1 cellular context compared by ENCODE assay signal in the genomic region with DNA sequence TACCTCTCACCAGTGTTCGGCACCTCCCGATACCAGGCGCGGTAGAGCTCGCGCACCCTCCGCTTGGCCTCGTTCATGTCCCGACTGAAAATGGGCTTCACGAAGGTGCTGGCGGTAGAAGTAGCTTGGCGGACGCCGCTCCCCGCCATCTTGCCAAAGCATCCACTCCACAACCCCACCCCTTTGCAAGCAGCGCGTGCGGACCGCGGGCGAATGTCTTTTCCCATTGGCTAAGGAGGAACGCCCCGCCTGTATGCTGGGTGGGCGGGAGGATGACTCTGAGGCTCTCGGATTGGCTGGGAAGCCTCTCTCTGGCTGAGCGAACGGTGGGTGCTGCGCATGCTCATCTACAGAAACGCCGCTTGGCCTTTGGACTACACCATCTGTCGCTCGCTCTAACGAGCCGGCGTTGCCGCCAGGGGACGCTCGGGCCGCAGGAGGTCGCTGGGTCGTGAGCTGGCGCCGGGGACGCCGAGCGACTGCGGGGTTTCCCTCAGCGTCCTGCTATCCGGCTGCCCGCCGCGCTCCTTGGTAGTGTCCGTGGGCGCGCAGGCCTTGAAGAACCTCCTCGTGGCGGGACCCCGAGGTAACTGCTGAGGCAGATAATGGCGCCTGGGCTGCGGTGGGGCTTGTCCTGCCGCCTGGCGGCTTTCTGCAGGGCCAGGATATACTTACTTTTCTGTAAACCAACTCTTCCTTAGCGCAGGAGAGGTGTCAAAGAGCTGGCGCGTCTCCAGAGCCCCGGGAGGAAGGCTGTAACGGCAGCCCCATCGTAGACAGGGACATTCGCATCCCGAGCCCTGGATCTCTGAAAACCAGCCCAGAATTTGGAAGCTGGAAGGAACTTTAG.
TF ChIP-seq lines count a peak whose summit lies in the region.

A gene (minus strand): TSS at position 177 of the 850 bp plus-strand sequence. CDS start 28 bp downstream, at position 149.

TF ChIP-seq in GM12878, 131 proteins besides CTCF, POLR2A, EP300 and RAD21 (continued from another document and continues in another):
- TF ChIP-seq, protein P1, sequence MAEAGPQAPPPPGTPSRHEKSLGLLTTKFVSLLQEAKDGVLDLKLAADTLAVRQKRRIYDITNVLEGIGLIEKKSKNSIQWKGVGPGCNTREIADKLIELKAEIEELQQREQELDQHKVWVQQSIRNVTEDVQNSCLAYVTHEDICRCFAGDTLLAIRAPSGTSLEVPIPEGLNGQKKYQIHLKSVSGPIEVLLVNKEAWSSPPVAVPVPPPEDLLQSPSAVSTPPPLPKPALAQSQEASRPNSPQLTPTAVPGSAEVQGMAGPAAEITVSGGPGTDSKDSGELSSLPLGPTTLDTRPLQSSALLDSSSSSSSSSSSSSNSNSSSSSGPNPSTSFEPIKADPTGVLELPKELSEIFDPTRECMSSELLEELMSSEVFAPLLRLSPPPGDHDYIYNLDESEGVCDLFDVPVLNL (IDR thresholded peaks at IDR 0.05; ENCODE audit: low read depth, low read length): no peak
- TF ChIP-seq KLF5 (IDR thresholded peaks at IDR 0.05; ENCODE audit: partially characterized antibody): no peak
- peak; percentile 19; the same call in 1 of the 2 replicates for TF ChIP-seq LARP7 (IDR thresholded peaks at IDR 0.05)
- no peak for TF ChIP-seq RCOR1 (conservative IDR thresholded peaks at IDR 0.05; ENCODE audit: low read depth, low read length)
- no peak for TF ChIP-seq RAD51 (IDR thresholded peaks at IDR 0.05)
- TF ChIP-seq ESRRA (IDR thresholded peaks at IDR 0.05; ENCODE audit: low read length): peak; percentile 8; the same call in 1 of the 2 replicates
- TF ChIP-seq ZNF217 (IDR thresholded peaks at IDR 0.05): no peak
- TF ChIP-seq BMI1 (IDR thresholded peaks at IDR 0.05; ENCODE audit: borderline replicate concordance): no peak
- TF ChIP-seq MXI1 (IDR thresholded peaks at IDR 0.05; ENCODE audit: low read depth, low read length): peak; percentile 85
- no peak for TF ChIP-seq ZNF274 (IDR thresholded peaks at IDR 0.05; ENCODE audit: insufficient read depth, insufficient read length)
- peak; percentile 57 for TF ChIP-seq RUNX3 (IDR thresholded peaks at IDR 0.05; ENCODE audit: low read length)
- TF ChIP-seq, protein P2, sequence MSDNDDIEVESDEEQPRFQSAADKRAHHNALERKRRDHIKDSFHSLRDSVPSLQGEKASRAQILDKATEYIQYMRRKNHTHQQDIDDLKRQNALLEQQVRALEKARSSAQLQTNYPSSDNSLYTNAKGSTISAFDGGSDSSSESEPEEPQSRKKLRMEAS (IDR thresholded peaks at IDR 0.05; ENCODE audit: low read depth, low read length): peak; percentile 79
- no peak for TF ChIP-seq WRNIP1 (IDR thresholded peaks at IDR 0.05; ENCODE audit: borderline replicate concordance, low read depth, low read length)
- TF ChIP-seq TBL1XR1 (IDR thresholded peaks at IDR 0.05; ENCODE audit: low read depth, low read length): peak; percentile 57
- TF ChIP-seq CEBPB (IDR thresholded peaks at IDR 0.05; ENCODE audit: borderline replicate concordance in 1 of 2, low read depth in 2 of 2, low read length in 2 of 2): no peak
- TF ChIP-seq RBBP5 (conservative IDR thresholded peaks at IDR 0.05): no peak
- no peak for TF ChIP-seq GABPA (IDR thresholded peaks at IDR 0.05; ENCODE audit: low read depth)
- no peak; the same call in 1 of the 2 replicates for TF ChIP-seq CREM (IDR thresholded peaks at IDR 0.05; ENCODE audit: low read depth)
- no peak for TF ChIP-seq NFXL1 (IDR thresholded peaks at IDR 0.05; ENCODE audit: borderline replicate concordance)
- TF ChIP-seq, protein P3, sequence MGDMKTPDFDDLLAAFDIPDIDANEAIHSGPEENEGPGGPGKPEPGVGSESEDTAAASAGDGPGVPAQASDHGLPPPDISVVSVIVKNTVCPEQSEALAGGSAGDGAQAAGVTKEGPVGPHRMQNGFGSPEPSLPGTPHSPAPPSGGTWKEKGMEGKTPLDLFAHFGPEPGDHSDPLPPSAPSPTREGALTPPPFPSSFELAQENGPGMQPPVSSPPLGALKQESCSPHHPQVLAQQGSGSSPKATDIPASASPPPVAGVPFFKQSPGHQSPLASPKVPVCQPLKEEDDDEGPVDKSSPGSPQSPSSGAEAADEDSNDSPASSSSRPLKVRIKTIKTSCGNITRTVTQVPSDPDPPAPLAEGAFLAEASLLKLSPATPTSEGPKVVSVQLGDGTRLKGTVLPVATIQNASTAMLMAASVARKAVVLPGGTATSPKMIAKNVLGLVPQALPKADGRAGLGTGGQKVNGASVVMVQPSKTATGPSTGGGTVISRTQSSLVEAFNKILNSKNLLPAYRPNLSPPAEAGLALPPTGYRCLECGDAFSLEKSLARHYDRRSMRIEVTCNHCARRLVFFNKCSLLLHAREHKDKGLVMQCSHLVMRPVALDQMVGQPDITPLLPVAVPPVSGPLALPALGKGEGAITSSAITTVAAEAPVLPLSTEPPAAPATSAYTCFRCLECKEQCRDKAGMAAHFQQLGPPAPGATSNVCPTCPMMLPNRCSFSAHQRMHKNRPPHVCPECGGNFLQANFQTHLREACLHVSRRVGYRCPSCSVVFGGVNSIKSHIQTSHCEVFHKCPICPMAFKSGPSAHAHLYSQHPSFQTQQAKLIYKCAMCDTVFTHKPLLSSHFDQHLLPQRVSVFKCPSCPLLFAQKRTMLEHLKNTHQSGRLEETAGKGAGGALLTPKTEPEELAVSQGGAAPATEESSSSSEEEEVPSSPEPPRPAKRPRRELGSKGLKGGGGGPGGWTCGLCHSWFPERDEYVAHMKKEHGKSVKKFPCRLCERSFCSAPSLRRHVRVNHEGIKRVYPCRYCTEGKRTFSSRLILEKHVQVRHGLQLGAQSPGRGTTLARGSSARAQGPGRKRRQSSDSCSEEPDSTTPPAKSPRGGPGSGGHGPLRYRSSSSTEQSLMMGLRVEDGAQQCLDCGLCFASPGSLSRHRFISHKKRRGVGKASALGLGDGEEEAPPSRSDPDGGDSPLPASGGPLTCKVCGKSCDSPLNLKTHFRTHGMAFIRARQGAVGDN (IDR thresholded peaks at IDR 0.05): peak; percentile 89
- TF ChIP-seq ZBED1 (IDR thresholded peaks at IDR 0.05; ENCODE audit: borderline replicate concordance): no peak
- no peak; the same call in none of the 2 replicates for TF ChIP-seq PML (IDR thresholded peaks at IDR 0.05; ENCODE audit: low read length)
- TF ChIP-seq, protein P4, sequence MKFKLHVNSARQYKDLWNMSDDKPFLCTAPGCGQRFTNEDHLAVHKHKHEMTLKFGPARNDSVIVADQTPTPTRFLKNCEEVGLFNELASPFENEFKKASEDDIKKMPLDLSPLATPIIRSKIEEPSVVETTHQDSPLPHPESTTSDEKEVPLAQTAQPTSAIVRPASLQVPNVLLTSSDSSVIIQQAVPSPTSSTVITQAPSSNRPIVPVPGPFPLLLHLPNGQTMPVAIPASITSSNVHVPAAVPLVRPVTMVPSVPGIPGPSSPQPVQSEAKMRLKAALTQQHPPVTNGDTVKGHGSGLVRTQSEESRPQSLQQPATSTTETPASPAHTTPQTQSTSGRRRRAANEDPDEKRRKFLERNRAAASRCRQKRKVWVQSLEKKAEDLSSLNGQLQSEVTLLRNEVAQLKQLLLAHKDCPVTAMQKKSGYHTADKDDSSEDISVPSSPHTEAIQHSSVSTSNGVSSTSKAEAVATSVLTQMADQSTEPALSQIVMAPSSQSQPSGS (IDR thresholded peaks at IDR 0.05; ENCODE audit: low read length): no peak
- no peak for TF ChIP-seq HDAC2 (IDR thresholded peaks at IDR 0.05)
- TF ChIP-seq HCFC1 (IDR thresholded peaks at IDR 0.05; ENCODE audit: low read length): peak; percentile 26; the same call in 1 of the 2 replicates
- peak; percentile 62; the same call in 1 of the 2 replicates for TF ChIP-seq CHD2 (IDR thresholded peaks at IDR 0.05; ENCODE audit: borderline replicate concordance, low read depth, low read length)
- TF ChIP-seq CBX5 (IDR thresholded peaks at IDR 0.05; ENCODE audit: low read depth): no peak
- peak; percentile 21; the same call in 1 of the 2 replicates for TF ChIP-seq ZNF24 (IDR thresholded peaks at IDR 0.05)
- TF ChIP-seq POU2F2 (IDR thresholded peaks at IDR 0.05; ENCODE audit: borderline replicate concordance, low read depth, low read length): peak; percentile 50; the same call in 1 of the 3 replicates
- TF ChIP-seq FOXM1 (IDR thresholded peaks at IDR 0.05; ENCODE audit: low read depth, low read length): no peak
- no peak for TF ChIP-seq SREBF2 (IDR thresholded peaks at IDR 0.05; ENCODE audit: low read length)
- TF ChIP-seq POLR2AphosphoS5 (IDR thresholded peaks at IDR 0.05; ENCODE audit: low read length): peak; percentile 94
- TF ChIP-seq, protein P5, sequence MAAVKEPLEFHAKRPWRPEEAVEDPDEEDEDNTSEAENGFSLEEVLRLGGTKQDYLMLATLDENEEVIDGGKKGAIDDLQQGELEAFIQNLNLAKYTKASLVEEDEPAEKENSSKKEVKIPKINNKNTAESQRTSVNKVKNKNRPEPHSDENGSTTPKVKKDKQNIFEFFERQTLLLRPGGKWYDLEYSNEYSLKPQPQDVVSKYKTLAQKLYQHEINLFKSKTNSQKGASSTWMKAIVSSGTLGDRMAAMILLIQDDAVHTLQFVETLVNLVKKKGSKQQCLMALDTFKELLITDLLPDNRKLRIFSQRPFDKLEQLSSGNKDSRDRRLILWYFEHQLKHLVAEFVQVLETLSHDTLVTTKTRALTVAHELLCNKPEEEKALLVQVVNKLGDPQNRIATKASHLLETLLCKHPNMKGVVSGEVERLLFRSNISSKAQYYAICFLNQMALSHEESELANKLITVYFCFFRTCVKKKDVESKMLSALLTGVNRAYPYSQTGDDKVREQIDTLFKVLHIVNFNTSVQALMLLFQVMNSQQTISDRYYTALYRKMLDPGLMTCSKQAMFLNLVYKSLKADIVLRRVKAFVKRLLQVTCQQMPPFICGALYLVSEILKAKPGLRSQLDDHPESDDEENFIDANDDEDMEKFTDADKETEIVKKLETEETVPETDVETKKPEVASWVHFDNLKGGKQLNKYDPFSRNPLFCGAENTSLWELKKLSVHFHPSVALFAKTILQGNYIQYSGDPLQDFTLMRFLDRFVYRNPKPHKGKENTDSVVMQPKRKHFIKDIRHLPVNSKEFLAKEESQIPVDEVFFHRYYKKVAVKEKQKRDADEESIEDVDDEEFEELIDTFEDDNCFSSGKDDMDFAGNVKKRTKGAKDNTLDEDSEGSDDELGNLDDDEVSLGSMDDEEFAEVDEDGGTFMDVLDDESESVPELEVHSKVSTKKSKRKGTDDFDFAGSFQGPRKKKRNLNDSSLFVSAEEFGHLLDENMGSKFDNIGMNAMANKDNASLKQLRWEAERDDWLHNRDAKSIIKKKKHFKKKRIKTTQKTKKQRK (IDR thresholded peaks at IDR 0.05; ENCODE audit: low read depth, low read length): no peak
- peak; percentile 85 for TF ChIP-seq RELA (IDR thresholded peaks at IDR 0.05; ENCODE audit: borderline replicate concordance, partially characterized antibody)
- TF ChIP-seq, protein P6, sequence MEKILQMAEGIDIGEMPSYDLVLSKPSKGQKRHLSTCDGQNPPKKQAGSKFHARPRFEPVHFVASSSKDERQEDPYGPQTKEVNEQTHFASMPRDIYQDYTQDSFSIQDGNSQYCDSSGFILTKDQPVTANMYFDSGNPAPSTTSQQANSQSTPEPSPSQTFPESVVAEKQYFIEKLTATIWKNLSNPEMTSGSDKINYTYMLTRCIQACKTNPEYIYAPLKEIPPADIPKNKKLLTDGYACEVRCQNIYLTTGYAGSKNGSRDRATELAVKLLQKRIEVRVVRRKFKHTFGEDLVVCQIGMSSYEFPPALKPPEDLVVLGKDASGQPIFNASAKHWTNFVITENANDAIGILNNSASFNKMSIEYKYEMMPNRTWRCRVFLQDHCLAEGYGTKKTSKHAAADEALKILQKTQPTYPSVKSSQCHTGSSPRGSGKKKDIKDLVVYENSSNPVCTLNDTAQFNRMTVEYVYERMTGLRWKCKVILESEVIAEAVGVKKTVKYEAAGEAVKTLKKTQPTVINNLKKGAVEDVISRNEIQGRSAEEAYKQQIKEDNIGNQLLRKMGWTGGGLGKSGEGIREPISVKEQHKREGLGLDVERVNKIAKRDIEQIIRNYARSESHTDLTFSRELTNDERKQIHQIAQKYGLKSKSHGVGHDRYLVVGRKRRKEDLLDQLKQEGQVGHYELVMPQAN (conservative IDR thresholded peaks at IDR 0.05): peak; percentile 68
- no peak for TF ChIP-seq STAT3 (IDR thresholded peaks at IDR 0.05; ENCODE audit: low read depth, low read length)
- TF ChIP-seq TCF12 (IDR thresholded peaks at IDR 0.05; ENCODE audit: low read depth, low read length): peak; percentile 92
- no peak for TF ChIP-seq PAX8 (IDR thresholded peaks at IDR 0.05)
- TF ChIP-seq SIN3A (IDR thresholded peaks at IDR 0.05; ENCODE audit: low read depth, low read length): peak; percentile 53
- TF ChIP-seq NR2F1 (conservative IDR thresholded peaks at IDR 0.05): peak; percentile 98
- peak; percentile 93 for TF ChIP-seq TCF3 (IDR thresholded peaks at IDR 0.05; ENCODE audit: borderline replicate concordance, insufficient read depth, low read depth, low read length)
- TF ChIP-seq KDM1A (IDR thresholded peaks at IDR 0.05; ENCODE audit: borderline replicate concordance): no peak
- TF ChIP-seq ATF7 (IDR thresholded peaks at IDR 0.05; ENCODE audit: low read depth): peak; percentile 22; the same call in 1 of the 2 replicates
- TF ChIP-seq, protein P7, sequence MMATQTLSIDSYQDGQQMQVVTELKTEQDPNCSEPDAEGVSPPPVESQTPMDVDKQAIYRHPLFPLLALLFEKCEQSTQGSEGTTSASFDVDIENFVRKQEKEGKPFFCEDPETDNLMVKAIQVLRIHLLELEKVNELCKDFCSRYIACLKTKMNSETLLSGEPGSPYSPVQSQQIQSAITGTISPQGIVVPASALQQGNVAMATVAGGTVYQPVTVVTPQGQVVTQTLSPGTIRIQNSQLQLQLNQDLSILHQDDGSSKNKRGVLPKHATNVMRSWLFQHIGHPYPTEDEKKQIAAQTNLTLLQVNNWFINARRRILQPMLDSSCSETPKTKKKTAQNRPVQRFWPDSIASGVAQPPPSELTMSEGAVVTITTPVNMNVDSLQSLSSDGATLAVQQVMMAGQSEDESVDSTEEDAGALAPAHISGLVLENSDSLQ (IDR thresholded peaks at IDR 0.05): peak; percentile 92
- TF ChIP-seq BCL11A (IDR thresholded peaks at IDR 0.05; ENCODE audit: low read depth, low read length): no peak
- peak; percentile 56; the same call in 1 of the 2 replicates for TF ChIP-seq ZNF207 (IDR thresholded peaks at IDR 0.05; ENCODE audit: borderline replicate concordance)
- TF ChIP-seq CBX3 (IDR thresholded peaks at IDR 0.05; ENCODE audit: borderline replicate concordance, low read depth): no peak
- TF ChIP-seq STAT1 (conservative IDR thresholded peaks at IDR 0.05): no peak
- 0 out of 2 replicates have a peak, but pooled peaks have one; percentile 30 for TF ChIP-seq MYB (IDR thresholded peaks at IDR 0.05; ENCODE audit: borderline replicate concordance, low read depth, low read length)
- TF ChIP-seq SMARCA5 (IDR thresholded peaks at IDR 0.05): peak; percentile 97
- no peak for TF ChIP-seq ZZZ3 (IDR thresholded peaks at IDR 0.05; ENCODE audit: control insufficient read depth, insufficient read length, low read depth)
